Comparison of ENCODE assay signal across 1 cellular context in the genomic region with DNA sequence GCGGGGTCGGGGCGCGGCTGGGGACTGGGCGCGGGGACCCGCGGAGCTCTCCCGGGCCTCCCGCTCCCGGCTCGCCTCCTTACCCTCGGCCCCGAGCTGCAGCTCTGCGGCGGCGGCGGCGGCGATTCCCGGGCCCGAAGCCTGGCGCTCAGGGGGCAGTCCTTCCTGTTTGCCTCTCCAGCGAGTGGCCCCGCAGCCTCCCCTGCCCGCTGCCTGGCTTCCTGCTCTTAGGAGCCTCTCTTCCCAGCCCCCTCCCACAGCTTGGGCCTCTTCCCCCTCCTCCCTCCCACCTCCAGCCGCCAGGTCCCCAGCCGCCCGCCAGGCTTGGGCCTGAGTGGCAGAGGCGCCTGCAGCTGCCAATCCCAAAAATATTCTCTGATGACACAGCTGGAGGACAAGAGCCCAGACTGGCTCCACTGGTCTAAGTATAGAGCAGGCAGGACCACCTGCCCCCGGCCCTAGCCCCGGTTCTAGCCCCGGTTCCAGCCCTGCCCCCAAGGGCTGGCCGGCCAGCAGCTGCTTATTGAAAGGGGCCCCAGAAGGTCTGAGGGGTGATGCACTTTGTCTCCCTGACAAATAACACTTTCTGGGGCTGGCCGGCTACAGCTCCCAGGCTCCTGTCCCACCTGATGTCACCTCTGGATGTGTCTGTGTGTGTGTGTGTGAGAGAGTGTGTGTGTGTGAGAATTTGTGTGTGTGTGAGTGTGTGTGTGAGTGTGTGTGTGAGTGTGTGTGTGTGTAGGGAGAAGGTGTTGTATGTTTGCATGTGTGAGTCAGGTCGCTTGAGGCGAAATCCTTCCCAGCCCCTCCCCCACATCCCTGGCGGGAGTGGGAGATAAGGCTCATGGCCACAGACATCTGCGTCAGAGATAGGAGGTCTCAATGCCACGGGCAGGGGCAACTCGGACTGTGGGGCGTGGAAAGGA.
TF ChIP-seq lines count a peak whose summit lies in the region.

A gene (minus strand): TSS at position 229 of the 926 bp plus-strand sequence. CDS start 307 bp downstream, outside the sequence.

TF ChIP-seq in K562, 482 proteins besides CTCF, POLR2A, EP300 and RAD21 (continued from another document and continues in another):
- TF ChIP-seq SMAD2 (IDR thresholded peaks at IDR 0.05; ENCODE audit: low read depth, low read length) (no peak), CCAR2 (IDR thresholded peaks at IDR 0.05; ENCODE audit: low read depth, low read length) (no peak), KLF16 (IDR thresholded peaks at IDR 0.05) (peak; percentile 43; the same call in 1 of the 2 replicates), BHLHE40 (IDR thresholded peaks at IDR 0.05; ENCODE audit: low read length) (peak; percentile 54; the same call in 1 of the 2 replicates), FOXM1 (IDR thresholded peaks at IDR 0.05; ENCODE audit: low read depth) (no peak), FOXM1 (CRISPR knock-in tag; IDR thresholded peaks at IDR 0.05; ENCODE audit: low read depth) (no peak), NCOA6 (IDR thresholded peaks at IDR 0.05) (0 out of 2 replicates have a peak, but pooled peaks have one; percentile 18), NFE2L1 (tag; IDR thresholded peaks at IDR 0.05; ENCODE audit: borderline replicate concordance, low read depth) (no peak), U2AF1 (optimal IDR thresholded peaks at IDR 0.05; ENCODE audit: low read depth, low read length) (no peak), JUN (IDR thresholded peaks at IDR 0.05; ENCODE audit: borderline replicate concordance, low read depth, low read length) (peak; percentile 66; the same call in 1 of the 2 replicates), JUN (CRISPR knock-in tag; IDR thresholded peaks at IDR 0.05; ENCODE audit: borderline replicate concordance) (0 out of 2 replicates have a peak, but pooled peaks have one; percentile 37), ZNF717 (CRISPR knock-in tag; IDR thresholded peaks at IDR 0.05) (no peak), SRSF3 (IDR thresholded peaks at IDR 0.05; ENCODE audit: insufficient read depth, low read length) (no peak), OTX1 (CRISPR knock-in tag; IDR thresholded peaks at IDR 0.05) (no peak), ZNF583 (CRISPR knock-in tag; IDR thresholded peaks at IDR 0.05) (no peak), BCOR (IDR thresholded peaks at IDR 0.05) (peak; percentile 81), CBX2 (IDR thresholded peaks at IDR 0.05; ENCODE audit: insufficient read depth, low read length, poor library complexity, severe bottlenecking) (no peak), TRIM24 (IDR thresholded peaks at IDR 0.05) (peak; percentile 79 to 82), NCOA2 (IDR thresholded peaks at IDR 0.05; ENCODE audit: partially characterized antibody in 2 of 2) (no peak), MYNN (IDR thresholded peaks at IDR 0.05) (peak; percentile 89; the same call in 1 of the 2 replicates), MYNN (CRISPR knock-in tag; IDR thresholded peaks at IDR 0.05) (no peak), TBL1XR1 (IDR thresholded peaks at IDR 0.05; ENCODE audit: low read length in 2 of 2) (peak in 1 of 2 experiments; percentile 83; a peak in 2 of 4 replicates), ATF1 (CRISPR knock-in tag; IDR thresholded peaks at IDR 0.05) (no peak), ATF1 (tag; IDR thresholded peaks at IDR 0.05) (peak; percentile 85), SMAD1 (IDR thresholded peaks at IDR 0.05; ENCODE audit: low read depth, low read length, partially characterized antibody) (no peak), GATAD2B (IDR thresholded peaks at IDR 0.05; ENCODE audit: borderline replicate concordance) (peak; percentile 76), ZBTB8A (IDR thresholded peaks at IDR 0.05; ENCODE audit: partially characterized antibody) (no peak), POLR2H (tag; IDR thresholded peaks at IDR 0.05; ENCODE audit: low read depth) (no peak), ZNF561 (CRISPR knock-in tag; conservative IDR thresholded peaks at IDR 0.05) (no peak), NFXL1 (CRISPR knock-in tag; IDR thresholded peaks at IDR 0.05) (no peak), MTF1 (CRISPR knock-in tag; IDR thresholded peaks at IDR 0.05; ENCODE audit: borderline replicate concordance) (no peak), ZNF175 (CRISPR knock-in tag; IDR thresholded peaks at IDR 0.05; ENCODE audit: low read depth) (no peak), RBBP5 (IDR thresholded peaks at IDR 0.05; ENCODE audit: borderline replicate concordance, insufficient read depth, low read length, poor library complexity, severe bottlenecking) (peak; percentile 69)
- TF ChIP-seq, protein P1, sequence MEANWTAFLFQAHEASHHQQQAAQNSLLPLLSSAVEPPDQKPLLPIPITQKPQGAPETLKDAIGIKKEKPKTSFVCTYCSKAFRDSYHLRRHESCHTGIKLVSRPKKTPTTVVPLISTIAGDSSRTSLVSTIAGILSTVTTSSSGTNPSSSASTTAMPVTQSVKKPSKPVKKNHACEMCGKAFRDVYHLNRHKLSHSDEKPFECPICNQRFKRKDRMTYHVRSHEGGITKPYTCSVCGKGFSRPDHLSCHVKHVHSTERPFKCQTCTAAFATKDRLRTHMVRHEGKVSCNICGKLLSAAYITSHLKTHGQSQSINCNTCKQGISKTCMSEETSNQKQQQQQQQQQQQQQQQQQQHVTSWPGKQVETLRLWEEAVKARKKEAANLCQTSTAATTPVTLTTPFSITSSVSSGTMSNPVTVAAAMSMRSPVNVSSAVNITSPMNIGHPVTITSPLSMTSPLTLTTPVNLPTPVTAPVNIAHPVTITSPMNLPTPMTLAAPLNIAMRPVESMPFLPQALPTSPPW (CRISPR knock-in tag; IDR thresholded peaks at IDR 0.05), result peak; percentile 71
- TF ChIP-seq, protein P2, sequence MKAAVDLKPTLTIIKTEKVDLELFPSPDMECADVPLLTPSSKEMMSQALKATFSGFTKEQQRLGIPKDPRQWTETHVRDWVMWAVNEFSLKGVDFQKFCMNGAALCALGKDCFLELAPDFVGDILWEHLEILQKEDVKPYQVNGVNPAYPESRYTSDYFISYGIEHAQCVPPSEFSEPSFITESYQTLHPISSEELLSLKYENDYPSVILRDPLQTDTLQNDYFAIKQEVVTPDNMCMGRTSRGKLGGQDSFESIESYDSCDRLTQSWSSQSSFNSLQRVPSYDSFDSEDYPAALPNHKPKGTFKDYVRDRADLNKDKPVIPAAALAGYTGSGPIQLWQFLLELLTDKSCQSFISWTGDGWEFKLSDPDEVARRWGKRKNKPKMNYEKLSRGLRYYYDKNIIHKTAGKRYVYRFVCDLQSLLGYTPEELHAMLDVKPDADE (conservative IDR thresholded peaks at IDR 0.05; ENCODE audit: control insufficient read depth, low read depth, low read length), result 0 out of 2 replicates have a peak, but pooled peaks have one; percentile 39
- TF ChIP-seq, protein P3, sequence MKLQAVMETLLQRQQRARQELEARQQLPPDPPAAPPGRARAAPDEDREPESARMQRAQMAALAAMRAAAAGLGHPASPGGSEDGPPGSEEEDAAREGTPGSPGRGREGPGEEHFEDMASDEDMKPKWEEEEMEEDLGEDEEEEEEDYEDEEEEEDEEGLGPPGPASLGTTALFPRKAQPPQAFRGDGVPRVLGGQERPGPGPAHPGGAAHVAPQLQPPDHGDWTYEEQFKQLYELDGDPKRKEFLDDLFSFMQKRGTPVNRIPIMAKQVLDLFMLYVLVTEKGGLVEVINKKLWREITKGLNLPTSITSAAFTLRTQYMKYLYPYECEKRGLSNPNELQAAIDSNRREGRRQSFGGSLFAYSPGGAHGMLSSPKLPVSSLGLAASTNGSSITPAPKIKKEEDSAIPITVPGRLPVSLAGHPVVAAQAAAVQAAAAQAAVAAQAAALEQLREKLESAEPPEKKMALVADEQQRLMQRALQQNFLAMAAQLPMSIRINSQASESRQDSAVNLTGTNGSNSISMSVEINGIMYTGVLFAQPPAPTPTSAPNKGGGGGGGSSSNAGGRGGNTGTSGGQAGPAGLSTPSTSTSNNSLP (IDR thresholded peaks at IDR 0.05; ENCODE audit: borderline replicate concordance, low read depth, low read length), result no peak
- TF ChIP-seq, protein P4, sequence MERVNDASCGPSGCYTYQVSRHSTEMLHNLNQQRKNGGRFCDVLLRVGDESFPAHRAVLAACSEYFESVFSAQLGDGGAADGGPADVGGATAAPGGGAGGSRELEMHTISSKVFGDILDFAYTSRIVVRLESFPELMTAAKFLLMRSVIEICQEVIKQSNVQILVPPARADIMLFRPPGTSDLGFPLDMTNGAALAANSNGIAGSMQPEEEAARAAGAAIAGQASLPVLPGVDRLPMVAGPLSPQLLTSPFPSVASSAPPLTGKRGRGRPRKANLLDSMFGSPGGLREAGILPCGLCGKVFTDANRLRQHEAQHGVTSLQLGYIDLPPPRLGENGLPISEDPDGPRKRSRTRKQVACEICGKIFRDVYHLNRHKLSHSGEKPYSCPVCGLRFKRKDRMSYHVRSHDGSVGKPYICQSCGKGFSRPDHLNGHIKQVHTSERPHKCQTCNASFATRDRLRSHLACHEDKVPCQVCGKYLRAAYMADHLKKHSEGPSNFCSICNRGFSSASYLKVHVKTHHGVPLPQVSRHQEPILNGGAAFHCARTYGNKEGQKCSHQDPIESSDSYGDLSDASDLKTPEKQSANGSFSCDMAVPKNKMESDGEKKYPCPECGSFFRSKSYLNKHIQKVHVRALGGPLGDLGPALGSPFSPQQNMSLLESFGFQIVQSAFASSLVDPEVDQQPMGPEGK (CRISPR knock-in tag; IDR thresholded peaks at IDR 0.05; ENCODE audit: borderline replicate concordance), result no peak
- TF ChIP-seq, protein P5, sequence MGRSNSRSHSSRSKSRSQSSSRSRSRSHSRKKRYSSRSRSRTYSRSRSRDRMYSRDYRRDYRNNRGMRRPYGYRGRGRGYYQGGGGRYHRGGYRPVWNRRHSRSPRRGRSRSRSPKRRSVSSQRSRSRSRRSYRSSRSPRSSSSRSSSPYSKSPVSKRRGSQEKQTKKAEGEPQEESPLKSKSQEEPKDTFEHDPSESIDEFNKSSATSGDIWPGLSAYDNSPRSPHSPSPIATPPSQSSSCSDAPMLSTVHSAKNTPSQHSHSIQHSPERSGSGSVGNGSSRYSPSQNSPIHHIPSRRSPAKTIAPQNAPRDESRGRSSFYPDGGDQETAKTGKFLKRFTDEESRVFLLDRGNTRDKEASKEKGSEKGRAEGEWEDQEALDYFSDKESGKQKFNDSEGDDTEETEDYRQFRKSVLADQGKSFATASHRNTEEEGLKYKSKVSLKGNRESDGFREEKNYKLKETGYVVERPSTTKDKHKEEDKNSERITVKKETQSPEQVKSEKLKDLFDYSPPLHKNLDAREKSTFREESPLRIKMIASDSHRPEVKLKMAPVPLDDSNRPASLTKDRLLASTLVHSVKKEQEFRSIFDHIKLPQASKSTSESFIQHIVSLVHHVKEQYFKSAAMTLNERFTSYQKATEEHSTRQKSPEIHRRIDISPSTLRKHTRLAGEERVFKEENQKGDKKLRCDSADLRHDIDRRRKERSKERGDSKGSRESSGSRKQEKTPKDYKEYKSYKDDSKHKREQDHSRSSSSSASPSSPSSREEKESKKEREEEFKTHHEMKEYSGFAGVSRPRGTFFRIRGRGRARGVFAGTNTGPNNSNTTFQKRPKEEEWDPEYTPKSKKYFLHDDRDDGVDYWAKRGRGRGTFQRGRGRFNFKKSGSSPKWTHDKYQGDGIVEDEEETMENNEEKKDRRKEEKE (IDR thresholded peaks at IDR 0.05; ENCODE audit: borderline replicate concordance in 1 of 2, control insufficient read depth in 1 of 2, low read depth in 2 of 2, low read length in 1 of 2), result no peak
- TF ChIP-seq, protein P6, sequence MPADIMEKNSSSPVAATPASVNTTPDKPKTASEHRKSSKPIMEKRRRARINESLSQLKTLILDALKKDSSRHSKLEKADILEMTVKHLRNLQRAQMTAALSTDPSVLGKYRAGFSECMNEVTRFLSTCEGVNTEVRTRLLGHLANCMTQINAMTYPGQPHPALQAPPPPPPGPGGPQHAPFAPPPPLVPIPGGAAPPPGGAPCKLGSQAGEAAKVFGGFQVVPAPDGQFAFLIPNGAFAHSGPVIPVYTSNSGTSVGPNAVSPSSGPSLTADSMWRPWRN (IDR thresholded peaks at IDR 0.05; ENCODE audit: low read depth), result peak; percentile 68
- TF ChIP-seq, protein P7, sequence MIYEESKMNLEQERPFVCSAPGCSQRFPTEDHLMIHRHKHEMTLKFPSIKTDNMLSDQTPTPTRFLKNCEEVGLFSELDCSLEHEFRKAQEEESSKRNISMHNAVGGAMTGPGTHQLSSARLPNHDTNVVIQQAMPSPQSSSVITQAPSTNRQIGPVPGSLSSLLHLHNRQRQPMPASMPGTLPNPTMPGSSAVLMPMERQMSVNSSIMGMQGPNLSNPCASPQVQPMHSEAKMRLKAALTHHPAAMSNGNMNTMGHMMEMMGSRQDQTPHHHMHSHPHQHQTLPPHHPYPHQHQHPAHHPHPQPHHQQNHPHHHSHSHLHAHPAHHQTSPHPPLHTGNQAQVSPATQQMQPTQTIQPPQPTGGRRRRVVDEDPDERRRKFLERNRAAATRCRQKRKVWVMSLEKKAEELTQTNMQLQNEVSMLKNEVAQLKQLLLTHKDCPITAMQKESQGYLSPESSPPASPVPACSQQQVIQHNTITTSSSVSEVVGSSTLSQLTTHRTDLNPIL (CRISPR knock-in tag; IDR thresholded peaks at IDR 0.05), result no peak
- TF ChIP-seq, protein P8, sequence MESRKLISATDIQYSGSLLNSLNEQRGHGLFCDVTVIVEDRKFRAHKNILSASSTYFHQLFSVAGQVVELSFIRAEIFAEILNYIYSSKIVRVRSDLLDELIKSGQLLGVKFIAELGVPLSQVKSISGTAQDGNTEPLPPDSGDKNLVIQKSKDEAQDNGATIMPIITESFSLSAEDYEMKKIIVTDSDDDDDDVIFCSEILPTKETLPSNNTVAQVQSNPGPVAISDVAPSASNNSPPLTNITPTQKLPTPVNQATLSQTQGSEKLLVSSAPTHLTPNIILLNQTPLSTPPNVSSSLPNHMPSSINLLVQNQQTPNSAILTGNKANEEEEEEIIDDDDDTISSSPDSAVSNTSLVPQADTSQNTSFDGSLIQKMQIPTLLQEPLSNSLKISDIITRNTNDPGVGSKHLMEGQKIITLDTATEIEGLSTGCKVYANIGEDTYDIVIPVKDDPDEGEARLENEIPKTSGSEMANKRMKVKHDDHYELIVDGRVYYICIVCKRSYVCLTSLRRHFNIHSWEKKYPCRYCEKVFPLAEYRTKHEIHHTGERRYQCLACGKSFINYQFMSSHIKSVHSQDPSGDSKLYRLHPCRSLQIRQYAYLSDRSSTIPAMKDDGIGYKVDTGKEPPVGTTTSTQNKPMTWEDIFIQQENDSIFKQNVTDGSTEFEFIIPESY (CRISPR knock-in tag; IDR thresholded peaks at IDR 0.05), result no peak
- TF ChIP-seq, protein P9, sequence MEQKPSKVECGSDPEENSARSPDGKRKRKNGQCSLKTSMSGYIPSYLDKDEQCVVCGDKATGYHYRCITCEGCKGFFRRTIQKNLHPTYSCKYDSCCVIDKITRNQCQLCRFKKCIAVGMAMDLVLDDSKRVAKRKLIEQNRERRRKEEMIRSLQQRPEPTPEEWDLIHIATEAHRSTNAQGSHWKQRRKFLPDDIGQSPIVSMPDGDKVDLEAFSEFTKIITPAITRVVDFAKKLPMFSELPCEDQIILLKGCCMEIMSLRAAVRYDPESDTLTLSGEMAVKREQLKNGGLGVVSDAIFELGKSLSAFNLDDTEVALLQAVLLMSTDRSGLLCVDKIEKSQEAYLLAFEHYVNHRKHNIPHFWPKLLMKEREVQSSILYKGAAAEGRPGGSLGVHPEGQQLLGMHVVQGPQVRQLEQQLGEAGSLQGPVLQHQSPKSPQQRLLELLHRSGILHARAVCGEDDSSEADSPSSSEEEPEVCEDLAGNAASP (IDR thresholded peaks at IDR 0.05), result peak; percentile 88
- TF ChIP-seq, protein P10, sequence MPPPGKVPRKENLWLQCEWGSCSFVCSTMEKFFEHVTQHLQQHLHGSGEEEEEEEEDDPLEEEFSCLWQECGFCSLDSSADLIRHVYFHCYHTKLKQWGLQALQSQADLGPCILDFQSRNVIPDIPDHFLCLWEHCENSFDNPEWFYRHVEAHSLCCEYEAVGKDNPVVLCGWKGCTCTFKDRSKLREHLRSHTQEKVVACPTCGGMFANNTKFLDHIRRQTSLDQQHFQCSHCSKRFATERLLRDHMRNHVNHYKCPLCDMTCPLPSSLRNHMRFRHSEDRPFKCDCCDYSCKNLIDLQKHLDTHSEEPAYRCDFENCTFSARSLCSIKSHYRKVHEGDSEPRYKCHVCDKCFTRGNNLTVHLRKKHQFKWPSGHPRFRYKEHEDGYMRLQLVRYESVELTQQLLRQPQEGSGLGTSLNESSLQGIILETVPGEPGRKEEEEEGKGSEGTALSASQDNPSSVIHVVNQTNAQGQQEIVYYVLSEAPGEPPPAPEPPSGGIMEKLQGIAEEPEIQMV (tag; conservative IDR thresholded peaks at IDR 0.05; ENCODE audit: low read depth), result no peak
